Comparison of ENCODE assay signal across 1 cellular context in genomic region chr2:134934150-134934549, GRCh38.
TF ChIP-seq lines count a peak whose summit lies in the region.

No MANE protein-coding gene starts in this region.

TF ChIP-seq in endothelial cell of umbilical vein, 7 proteins besides CTCF, POLR2A, EP300 and RAD21:
- no peak for TF ChIP-seq EZH2 (IDR thresholded peaks at IDR 0.05; ENCODE audit: borderline replicate concordance, low read depth, low read length, severe bottlenecking)
- no peak for TF ChIP-seq POLR2AphosphoS5 (IDR thresholded peaks at IDR 0.05; ENCODE audit: insufficient read depth, low read depth, low read length)
- TF ChIP-seq GATA2 (IDR thresholded peaks at IDR 0.05; ENCODE audit: insufficient read depth, insufficient read length, low read depth, low read length), result no peak
- TF ChIP-seq FOS (IDR thresholded peaks at IDR 0.05; ENCODE audit: borderline replicate concordance, insufficient read depth, low read length), result no peak
- no peak for TF ChIP-seq MAX (IDR thresholded peaks at IDR 0.05; ENCODE audit: insufficient read depth, insufficient read length)
- TF ChIP-seq JUN (IDR thresholded peaks at IDR 0.05; ENCODE audit: borderline replicate concordance, insufficient read depth, insufficient read length, low read depth), result no peak
- no peak for TF ChIP-seq MYC (IDR thresholded peaks at IDR 0.05; ENCODE audit: low read depth, low read length)
